10 cellular contexts compared by ENCODE assay signal in genomic region chr22:25774575-25775026, GRCh38. TPM values are rescaled to one million over a fixed set of nuclear protein-coding genes. Genes with fewer than 3 reads are reported as not detected.
DNase-seq lines count a peak whose midpoint lies in the region; ATAC-seq and TF ChIP-seq lines count a peak whose summit lies in the region.
"Had no signal": no experiment of that assay in that cellular context is flagged by ENCODE, and none has a peak within 500 bp of the region (broad histone marks: within the 10 kb centered on the region; RNA-seq: fewer than 3 reads in every experiment).

No MANE protein-coding gene starts in this region.

- intact Hi-C loops in CD14-positive monocyte (cut with micrococcal nuclease): no loop called here
- intact Hi-C loops in left lung (cut with DNase I): loop anchor here in 1 of 2 donors (5.0 kb wide), 1 partner anchor 312 kb away; no protein-coding TSS in a partner anchor
- intact Hi-C loops in CD4-positive, alpha-beta T cell (cut with DNase I, micrococcal nuclease): loop anchor here (5.0 to 10.0 kb wide), 3 partner anchors 327 to 558 kb away; no protein-coding TSS in a partner anchor

- H3K27ac Mint-ChIP-seq in CD14-positive monocyte: no peak overlapping the region
- no peak overlapping the region for H3K27ac Mint-ChIP-seq in GM23338
- no peak overlapping the region for H3K27ac Mint-ChIP-seq in WTC11
- no peak overlapping the region for H3K27ac Mint-ChIP-seq in CD4-positive, alpha-beta T cell

- H3K4me3 ChIP-seq in GM23338 (no peak overlapping the region), left lung (no peak overlapping the region)

- H3K36me3 ChIP-seq in GM23338 (ENCODE audit: insufficient read depth) (no peaks in the 10 kb centered on the region), left lung (no peaks in the 10 kb centered on the region)

- peak; percentile 24 for TF ChIP-seq CTCF in CD14-positive monocyte (IDR thresholded peaks at IDR 0.05)
- peak; percentile 88 to 96 for TF ChIP-seq CTCF in GM23338 (conservative IDR thresholded peaks at IDR 0.05; ENCODE audit: low read depth in 2 of 2)
- peak; percentile 83 for TF ChIP-seq CTCF in WTC11 (IDR thresholded peaks at IDR 0.05)
- no peak for TF ChIP-seq CTCF in left lung (IDR thresholded peaks at IDR 0.05)
- TF ChIP-seq CTCF in CD4-positive, alpha-beta T cell (IDR thresholded peaks at IDR 0.05): no peak

- H3K4me1 Mint-ChIP-seq in CD14-positive monocyte (peaks cover 2% of the 10 kb centered on the region), GM23338 (peaks cover 5% of the 10 kb centered on the region; the same call in 2 of the 3 replicates), WTC11 (peaks cover 4% of the 10 kb centered on the region)
- H3K4me1 Mint-ChIP-seq in CD4-positive, alpha-beta T cell (ENCODE audit: low read depth): peaks cover 4% of the 10 kb centered on the region

- no peak overlapping the region; the same call in 1 of the 2 replicates for H2AFZ ChIP-seq in GM23338

- H4K20me1 ChIP-seq in GM23338 (replicated peaks; ENCODE audit: insufficient read depth): no peaks in the 10 kb centered on the region

- DNase-seq in CD14-positive monocyte (ENCODE audit: low spot score) (no peak), GM23338 (ENCODE audit: low spot score) (peak; percentile 82), WTC11 (ENCODE audit: low spot score) (peak; percentile 80), left lung (no peak), DMS79 treated with DMSO at 0.1 percent for 48 hours (lab: John Stamatoyannopoulos, UW) (no peak)
- no peak for DNase-seq in CD4-positive, alpha-beta T cell

- H3K9me2 ChIP-seq in GM23338 (ENCODE audit: insufficient read depth): no peaks in the 10 kb centered on the region

- CTCF ChIA-PET in WTC11 (lab: Charles Lee): interaction anchor here (0.5 to 0.7 kb wide), 2 partner anchors 154 to 608 kb away, joined by 3 read pairs; no protein-coding TSS in a partner anchor
- CTCF ChIA-PET in CD4-positive, alpha-beta T cell (lab: Charles Lee): no interaction called here

- no peaks in the 10 kb centered on the region for H3K79me2 ChIP-seq in GM23338 (replicated peaks; ENCODE audit: insufficient read depth)

- no peaks in the 10 kb centered on the region for H3F3A ChIP-seq in GM23338 (replicated peaks; ENCODE audit: low read depth)

- peaks cover 0 to 1% (median 0%) of the 10 kb centered on the region in 7 donors for H3K9me3 Mint-ChIP-seq in CD14-positive monocyte
- H3K9me3 Mint-ChIP-seq in GM23338: no peaks in the 10 kb centered on the region
- no peaks in the 10 kb centered on the region for H3K9me3 Mint-ChIP-seq in WTC11
- no peaks in the 10 kb centered on the region for H3K9me3 Mint-ChIP-seq in CD4-positive, alpha-beta T cell
- H3K9me3 Mint-ChIP-seq: central memory CD8-positive, alpha-beta T cell had no signal

- H3K4me1 ChIP-seq in GM23338 (ENCODE audit: insufficient read depth): no peaks in the 10 kb centered on the region
- no peaks in the 10 kb centered on the region for H3K4me1 ChIP-seq in left lung

- no peaks in the 10 kb centered on the region for H3K27me3 ChIP-seq in GM23338 (ENCODE audit: insufficient read depth)
- peaks cover 0 to 10% of the 10 kb centered on the region in 2 donors for H3K27me3 ChIP-seq in left lung
- H3K27me3 ChIP-seq in CD4-positive, alpha-beta T cell (ENCODE audit: control insufficient read depth, insufficient read depth, low read length): no peaks in the 10 kb centered on the region

- no peak overlapping the region for H3K27ac ChIP-seq in GM23338 (ENCODE audit: low read depth)
- H3K27ac ChIP-seq in left lung: no peak overlapping the region
- no peak overlapping the region for H3K27ac ChIP-seq in CD4-positive, alpha-beta T cell (ENCODE audit: low read depth, low read length)

- H3K4me3 Mint-ChIP-seq in CD14-positive monocyte (no peak overlapping the region), GM23338 (no peak overlapping the region), WTC11 (no peak overlapping the region)
- H3K4me3 Mint-ChIP-seq in CD4-positive, alpha-beta T cell: no peak overlapping the region
- H3K4me3 Mint-ChIP-seq: central memory CD8-positive, alpha-beta T cell had no signal

- H3K9me3 ChIP-seq in left lung: no peaks in the 10 kb centered on the region
- no peaks in the 10 kb centered on the region for H3K9me3 ChIP-seq in CD4-positive, alpha-beta T cell (ENCODE audit: control insufficient read depth, low read length)

- POLR2A ChIA-PET in WTC11 (lab: Charles Lee): no interaction called here
- POLR2A ChIA-PET in CD4-positive, alpha-beta T cell (lab: Charles Lee): no interaction called here

- H3K4me2 ChIP-seq in GM23338: no peak overlapping the region

- H3K36me3 Mint-ChIP-seq in CD14-positive monocyte (no peaks in the 10 kb centered on the region), GM23338 (ENCODE audit: low read depth) (no peaks in the 10 kb centered on the region), WTC11 (no peaks in the 10 kb centered on the region)
- no peaks in the 10 kb centered on the region for H3K36me3 Mint-ChIP-seq in CD4-positive, alpha-beta T cell (ENCODE audit: low read depth)

- ATAC-seq in GM23338: peak; percentile 90
- ATAC-seq in WTC11: peak; percentile 85
- ATAC-seq in left lung: peak; percentile 17
- ATAC-seq in HG03108 (IDR thresholded peaks at IDR 0.05; ENCODE audit: unreplicated experiment): no peak
- ATAC-seq in HG02938 (IDR thresholded peaks at IDR 0.05; ENCODE audit: unreplicated experiment): no peak
- ATAC-seq in CD4-positive, alpha-beta T cell (ENCODE audit: poor library complexity): no peak

- H3K27me3 Mint-ChIP-seq in CD14-positive monocyte (ENCODE audit: low read depth in 3 of 3) (peaks cover 3 to 10% (median 10%) of the 10 kb centered on the region in 3 donors), GM23338 (ENCODE audit: insufficient read depth, low read depth, poor library complexity) (peaks cover 13% of the 10 kb centered on the region), WTC11 (ENCODE audit: low read depth) (no peaks in the 10 kb centered on the region; the same call in none of the 2 replicates)
- H3K27me3 Mint-ChIP-seq in CD4-positive, alpha-beta T cell: peaks cover 4% of the 10 kb centered on the region

TF ChIP-seq in GM23338, 12 proteins besides CTCF, POLR2A, EP300 and RAD21 (continues in another document):
- TF ChIP-seq EZH2 (IDR thresholded peaks at IDR 0.05; ENCODE audit: low read depth, unreplicated experiment): no peak
- TF ChIP-seq POLR2AphosphoS5 (IDR thresholded peaks at IDR 0.05; ENCODE audit: low read depth): no peak
- no peak for TF ChIP-seq ETS1 (IDR thresholded peaks at IDR 0.05)
- no peak for TF ChIP-seq CREB1 (CRISPR knock-in tag; IDR thresholded peaks at IDR 0.05; ENCODE audit: low read depth)
- no peak for TF ChIP-seq JUNB (IDR thresholded peaks at IDR 0.05; ENCODE audit: unreplicated experiment)
- no peak for TF ChIP-seq NANOG (IDR thresholded peaks at IDR 0.05; ENCODE audit: borderline replicate concordance)

TF ChIP-seq in WTC11, 78 proteins besides CTCF, POLR2A, EP300 and RAD21:
- TF ChIP-seq ETV6 (CRISPR knock-in tag; IDR thresholded peaks at IDR 0.05): no peak
- TF ChIP-seq FOXP1 (CRISPR knock-in tag; IDR thresholded peaks at IDR 0.05; ENCODE audit: borderline replicate concordance): peak; percentile 44; the same call in 1 of the 2 replicates
- TF ChIP-seq NR2C2 (CRISPR knock-in tag; IDR thresholded peaks at IDR 0.05): no peak
- TF ChIP-seq JUN (CRISPR knock-in tag; IDR thresholded peaks at IDR 0.05): no peak
- TF ChIP-seq ZNF121 (CRISPR knock-in tag; IDR thresholded peaks at IDR 0.05): no peak
- TF ChIP-seq MLX (CRISPR knock-in tag; IDR thresholded peaks at IDR 0.05): no peak
- TF ChIP-seq TEAD4 (CRISPR knock-in tag; IDR thresholded peaks at IDR 0.05): no peak
- TF ChIP-seq, protein P1, sequence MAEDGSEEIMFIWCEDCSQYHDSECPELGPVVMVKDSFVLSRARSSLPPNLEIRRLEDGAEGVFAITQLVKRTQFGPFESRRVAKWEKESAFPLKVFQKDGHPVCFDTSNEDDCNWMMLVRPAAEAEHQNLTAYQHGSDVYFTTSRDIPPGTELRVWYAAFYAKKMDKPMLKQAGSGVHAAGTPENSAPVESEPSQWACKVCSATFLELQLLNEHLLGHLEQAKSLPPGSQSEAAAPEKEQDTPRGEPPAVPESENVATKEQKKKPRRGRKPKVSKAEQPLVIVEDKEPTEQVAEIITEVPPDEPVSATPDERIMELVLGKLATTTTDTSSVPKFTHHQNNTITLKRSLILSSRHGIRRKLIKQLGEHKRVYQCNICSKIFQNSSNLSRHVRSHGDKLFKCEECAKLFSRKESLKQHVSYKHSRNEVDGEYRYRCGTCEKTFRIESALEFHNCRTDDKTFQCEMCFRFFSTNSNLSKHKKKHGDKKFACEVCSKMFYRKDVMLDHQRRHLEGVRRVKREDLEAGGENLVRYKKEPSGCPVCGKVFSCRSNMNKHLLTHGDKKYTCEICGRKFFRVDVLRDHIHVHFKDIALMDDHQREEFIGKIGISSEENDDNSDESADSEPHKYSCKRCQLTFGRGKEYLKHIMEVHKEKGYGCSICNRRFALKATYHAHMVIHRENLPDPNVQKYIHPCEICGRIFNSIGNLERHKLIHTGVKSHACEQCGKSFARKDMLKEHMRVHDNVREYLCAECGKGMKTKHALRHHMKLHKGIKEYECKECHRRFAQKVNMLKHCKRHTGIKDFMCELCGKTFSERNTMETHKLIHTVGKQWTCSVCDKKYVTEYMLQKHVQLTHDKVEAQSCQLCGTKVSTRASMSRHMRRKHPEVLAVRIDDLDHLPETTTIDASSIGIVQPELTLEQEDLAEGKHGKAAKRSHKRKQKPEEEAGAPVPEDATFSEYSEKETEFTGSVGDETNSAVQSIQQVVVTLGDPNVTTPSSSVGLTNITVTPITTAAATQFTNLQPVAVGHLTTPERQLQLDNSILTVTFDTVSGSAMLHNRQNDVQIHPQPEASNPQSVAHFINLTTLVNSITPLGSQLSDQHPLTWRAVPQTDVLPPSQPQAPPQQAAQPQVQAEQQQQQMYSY (CRISPR knock-in tag; IDR thresholded peaks at IDR 0.05): 0 out of 2 replicates have a peak, but pooled peaks have one; percentile 17

RNA-seq across cellular contexts. Expression of gene MYO18B, which starts 32.6 kb away (rescaled TPM):
- polyA plus RNA-seq in CD14-positive monocyte (not detected), GM23338 (2016; fragmentation: Nextera tagmentation; extraction: Ambion mirVana) (0.36 and 0.82 TPM in 2 replicates)
- total RNA-seq in GM23338 (2014; rRNA removed; shearing (Covaris generic)): 0.27 and 0.45 TPM in 2 replicates
- total RNA-seq in WTC11 (2021) (0.55 to 1.4 TPM (median 0.96 TPM) in 3 replicates), left lung (under 1 TPM; 0.06 to 0.26 TPM)
- under 1 TPM; 0.11 to 0.22 TPM for total RNA-seq in CD4-positive, alpha-beta T cell
- total RNA-seq: HT-29 had no signal

Comparison
In these comparisons a context has a peak if more than half of its experiments do, and no peak if none do; other contexts are left out.
1. DNase-seq: peak in GM23338 (single experiment) and WTC11 (single experiment); none in CD14-positive monocyte (single experiment), left lung (0 of 2), CD4-positive, alpha-beta T cell (0 of 10) and DMS79 treated with DMSO at 0.1 percent for 48 hours (single experiment).
2. CTCF ChIP-seq: peak in CD14-positive monocyte (single experiment), GM23338 (2 of 2) and WTC11 (single experiment); none in left lung (0 of 2) and CD4-positive, alpha-beta T cell (single experiment).
3. ATAC-seq: peak in GM23338 (single experiment), WTC11 (single experiment) and left lung (single experiment); none in HG03108 (single experiment), HG02938 (single experiment) and CD4-positive, alpha-beta T cell (single experiment).
4. intact Hi-C loops: an anchor here in CD4-positive, alpha-beta T cell (5.0 to 10.0 kb wide); none called in CD14-positive monocyte.